17 cellular contexts compared by ENCODE assay signal in genomic region chr1:99789715-99790114, GRCh38. TPM values are rescaled to one million over a fixed set of nuclear protein-coding genes. Genes with fewer than 3 reads are reported as not detected.
DNase-seq lines count a peak whose midpoint lies in the region; ATAC-seq and TF ChIP-seq lines count a peak whose summit lies in the region.
"Had no signal": no experiment of that assay in that cellular context is flagged by ENCODE, and none has a peak within 500 bp of the region (broad histone marks: within the 10 kb centered on the region; RNA-seq: fewer than 3 reads in every experiment).

No MANE protein-coding gene starts in this region.

- intact Hi-C loops in mucosa of descending colon (cut with DNase I, micrococcal nuclease) = no loop called here

- H3K36me3 ChIP-seq in mucosa of descending colon (ENCODE audit: low read depth) = no peaks in the 10 kb centered on the region
- H3K36me3 ChIP-seq: BE2C had no signal

- TF ChIP-seq CTCF in VCaP (conservative IDR thresholded peaks at IDR 0.05) (no peak), mucosa of descending colon (IDR thresholded peaks at IDR 0.05) (no peak)

- H3K9me3 ChIP-seq in mucosa of descending colon = no peaks in the 10 kb centered on the region
- H3K9me3 ChIP-seq: A549, BE2C had no signal

- H3K27ac ChIP-seq in VCaP = peak overlapping the region; percentile 75
- H3K27ac ChIP-seq: A549, C4-2B, HL-60 had no signal

- no peaks in the 10 kb centered on the region for H3K4me1 ChIP-seq in mucosa of descending colon (ENCODE audit: low read depth)
- H3K4me1 ChIP-seq: A549 had no signal

- no peak for DNase-seq in left lobe of liver (ENCODE audit: low spot score)
- no peak for DNase-seq in mucosa of descending colon
- DNase-seq in activated T-cell treated with anti-CD3 and anti-CD28 coated beads, Interleukin-2, amount 50 U/mL, for 48 hours = no peak
- no peak for DNase-seq in activated naive CD4-positive, alpha-beta T cell treated with anti-CD3 and anti-CD28 coated beads, Interleukin-2, amount 50 U/mL, for 16 hours
- DNase-seq: BE2C; CD4-positive, alpha-beta memory T cell; DMS79 treated with DMSO at 0.1 percent for 48 hours; EL; GOT3; HCEC 1CT; HFFc6; KBM-7 had no signal

- H3K4me3 ChIP-seq in mucosa of descending colon = no peak overlapping the region
- H3K4me3 ChIP-seq: A549 had no signal

- peak; percentile 76 for ATAC-seq in left lobe of liver
- ATAC-seq in mucosa of descending colon = peak; percentile 40
- no peak for ATAC-seq in GM19351 (IDR thresholded peaks at IDR 0.05; ENCODE audit: unreplicated experiment)
- ATAC-seq: A549 had no signal

RNA-seq across cellular contexts. Expression of gene FRRS1, which starts 23.3 kb away (rescaled TPM):
- total RNA-seq in left lobe of liver (31.8 TPM), mucosa of descending colon (10 to 100 TPM in 2 of 3 donors, 1 to 10 TPM in 1; 8.4 to 38.0 (median 17.6) TPM)
